ENCODE assay signal across 8 cellular contexts in the genomic region with DNA sequence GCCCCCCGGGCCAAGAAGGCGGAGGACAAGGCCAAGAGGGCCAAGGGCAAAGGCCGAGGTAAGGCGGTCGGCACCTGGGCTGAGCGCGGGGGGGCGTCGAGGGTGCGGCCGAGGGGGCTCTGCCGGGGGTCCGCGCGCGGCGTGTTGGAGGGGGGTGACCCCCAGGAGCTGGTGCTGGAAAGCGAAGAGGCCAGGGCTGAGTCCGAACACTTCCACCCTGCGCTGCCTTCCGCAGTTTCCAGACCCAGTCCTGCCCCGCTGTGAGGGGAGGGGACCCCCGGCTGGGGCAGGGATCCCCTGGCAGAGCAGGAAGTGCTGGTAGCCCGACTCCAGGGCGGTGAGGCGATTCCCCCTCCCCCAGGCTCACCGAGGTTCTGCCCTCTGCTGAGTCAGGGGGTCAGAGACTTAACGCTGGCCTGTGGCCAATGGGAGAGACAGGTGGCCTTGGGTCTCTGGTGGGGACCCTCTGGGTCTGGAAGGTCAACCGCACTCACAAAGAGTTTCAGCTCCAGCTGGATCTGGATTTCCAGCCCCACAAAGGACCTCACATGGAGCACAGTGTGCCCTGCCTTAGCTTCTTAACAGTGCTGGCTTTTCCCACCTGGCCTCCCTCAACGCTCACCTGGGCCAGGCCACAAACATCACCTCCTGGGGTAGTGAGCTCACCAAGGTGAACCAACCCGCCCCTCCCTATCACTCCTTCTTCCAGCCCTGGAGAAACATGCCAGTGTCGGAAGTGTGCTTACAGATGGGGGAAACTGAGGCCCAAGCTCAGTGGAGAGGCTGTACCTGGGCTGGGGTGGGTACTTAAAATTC. TPM values are rescaled to one million over a fixed set of nuclear protein-coding genes. Genes with fewer than 3 reads are reported as not detected.
DNase-seq lines count a peak whose midpoint lies in the region; ATAC-seq and TF ChIP-seq lines count a peak whose summit lies in the region.

No MANE protein-coding gene starts in this region.

- POLR2A ChIA-PET in OCI-LY7 (lab: Charles Lee), result interaction anchor here (0.5 kb wide), 1 partner anchor 297 kb away, joined by 3 read pairs; no protein-coding TSS in a partner anchor

- CTCF ChIA-PET in OCI-LY7 (lab: Charles Lee; ENCODE audit: unreplicated experiment), result no interaction called here

- H3K27ac ChIP-seq in RWPE2 (ENCODE audit: poor library complexity, severe bottlenecking) (peak overlapping the region; percentile 94), osteoblast (ENCODE audit: low read depth, low read length) (no peak overlapping the region), OCI-LY7 (ENCODE audit: low read depth, low read length, poor library complexity, severe bottlenecking) (no peak overlapping the region)

- H3K9me2 ChIP-seq in OCI-LY7 (ENCODE audit: insufficient read depth, low read length), result no peaks in the 10 kb centered on the region

- peaks cover 6% of the 10 kb centered on the region for H3K4me1 ChIP-seq in RWPE2 (ENCODE audit: insufficient read depth, poor library complexity, severe bottlenecking)
- peaks cover 5% of the 10 kb centered on the region for H3K4me1 ChIP-seq in osteoblast (ENCODE audit: insufficient read depth, low read length)
- no peaks in the 10 kb centered on the region for H3K4me1 ChIP-seq in OCI-LY7 (ENCODE audit: insufficient read depth, low read length, poor library complexity, severe bottlenecking)

- BruUV-seq in OCI-LY7 (replicated peaks; lab: Mats Ljungman, UMichigan), result no TSS peak

- H2AFZ ChIP-seq in osteoblast (ENCODE audit: low read length), result peak overlapping the region; percentile 47
- no peak overlapping the region for H2AFZ ChIP-seq in OCI-LY7 (ENCODE audit: low read length)

- H3K4me2 ChIP-seq in osteoblast (ENCODE audit: insufficient read depth, low read length) (peak overlapping the region; percentile 70), OCI-LY7 (ENCODE audit: low read length) (no peak overlapping the region)

- intact Hi-C loops in OCI-LY7 (cut with micrococcal nuclease; ENCODE audit: unreplicated experiment), result no loop called here

- H3K36me3 ChIP-seq in RWPE2 (ENCODE audit: low read depth) (peaks cover 16% of the 10 kb centered on the region), osteoblast (ENCODE audit: insufficient read depth, low read length) (no peaks in the 10 kb centered on the region), OCI-LY7 (ENCODE audit: insufficient read depth, low read length) (no peaks in the 10 kb centered on the region)

- TF ChIP-seq CTCF in RWPE2 (IDR thresholded peaks at IDR 0.05; ENCODE audit: poor library complexity, severe bottlenecking) (no peak), fibroblast of mammary gland (conservative IDR thresholded peaks at IDR 0.05; ENCODE audit: control insufficient read depth, insufficient read depth, low read depth, low read length) (no peak), osteoblast (IDR thresholded peaks at IDR 0.05; ENCODE audit: extremely low read depth, low read depth, low read length) (no peak), OCI-LY7 (conservative IDR thresholded peaks at IDR 0.05; ENCODE audit: low read length) (no peak)

- DNase-seq in Daoy (ENCODE audit: low read depth) (peak; percentile 45), RWPE2 (ENCODE audit: low spot score) (no peak), fibroblast of mammary gland (ENCODE audit: low read depth) (no peak), osteoblast (ENCODE audit: insufficient read length, low spot score, missing footprints) (peak; percentile 89), OCI-LY7 (ENCODE audit: low spot score) (no peak)
- no peak for DNase-seq in stimulated activated CD4-positive, alpha-beta T cell treated with anti-CD3 and anti-CD28 coated beads, Interleukin-2, amount 100 ng/mL, for 24 hours

- H3K27me3 ChIP-seq in RWPE2 (ENCODE audit: insufficient read depth, poor library complexity, severe bottlenecking) (no peaks in the 10 kb centered on the region), osteoblast (ENCODE audit: insufficient read depth, low read length) (no peaks in the 10 kb centered on the region)

- H3K9me3 ChIP-seq in RWPE2 (ENCODE audit: severe bottlenecking) (no peaks in the 10 kb centered on the region), osteoblast (ENCODE audit: low read depth, low read length) (no peaks in the 10 kb centered on the region), OCI-LY7 (ENCODE audit: low read length) (no peaks in the 10 kb centered on the region)

- H3K79me2 ChIP-seq in osteoblast (ENCODE audit: insufficient read depth, low read length), result no peaks in the 10 kb centered on the region
- H3K79me2 ChIP-seq in OCI-LY7 (ENCODE audit: insufficient read depth, low read depth, low read length), result no peaks in the 10 kb centered on the region

- ATAC-seq in RWPE2 (ENCODE audit: low read depth), result peak; percentile 67
- ATAC-seq in HG02970 (IDR thresholded peaks at IDR 0.05; ENCODE audit: low FRiP score, unreplicated experiment), result no peak
- ATAC-seq in HG03196 (IDR thresholded peaks at IDR 0.05; ENCODE audit: unreplicated experiment), result no peak

- peak overlapping the region; percentile 69 for H3K4me3 ChIP-seq in RWPE2 (ENCODE audit: severe bottlenecking)
- H3K4me3 ChIP-seq in fibroblast of mammary gland (ENCODE audit: control insufficient read depth, low read depth, low read length), result peak overlapping the region; percentile 44
- peak overlapping the region; percentile 77 for H3K4me3 ChIP-seq in osteoblast (ENCODE audit: insufficient read depth, low read length)
- no peak overlapping the region for H3K4me3 ChIP-seq in OCI-LY7 (ENCODE audit: low read depth, low read length, poor library complexity, severe bottlenecking)

- H4K20me1 ChIP-seq in osteoblast (ENCODE audit: insufficient read depth, low read length), result peaks cover 4% of the 10 kb centered on the region
- no peaks in the 10 kb centered on the region for H4K20me1 ChIP-seq in OCI-LY7 (ENCODE audit: insufficient read depth, low read length)

RNA-seq across cellular contexts. Expression of a gene that starts 39.8 kb away (rescaled TPM):
- 52.8 and 63.1 TPM in 2 replicates for total RNA-seq in Daoy (2014; rRNA removed; shearing (Covaris generic))
- 129 and 139 TPM in 2 replicates for total RNA-seq in osteoblast
- 0.09 TPM in 1 of 2 replicates, not detected in the other for total RNA-seq in OCI-LY7 (2014; rRNA removed; shearing (Covaris generic))
- not detected in 2 replicates for total RNA-seq in OCI-LY7 (2022)

Comparison
In these comparisons a context has a peak if more than half of its experiments do, and no peak if none do; other contexts are left out.
1. DNase-seq: peak in Daoy (single experiment) and osteoblast (single experiment); none in RWPE2 (single experiment), fibroblast of mammary gland (single experiment), stimulated activated CD4-positive, alpha-beta T cell treated with anti-CD3 and anti-CD28 coated beads, Interleukin-2, amount 100 ng/mL, for 24 hours (0 of 2) and OCI-LY7 (single experiment).
2. RNA of a gene that starts 39.8 kb away (total RNA-seq): 129 to 139 TPM in osteoblast and 52.8 to 63.1 TPM in Daoy; 0.09 TPM in OCI-LY7; every median in the first group is over 10 times any median in the second.